Comparison of ENCODE assay signal across 10 cellular contexts in the genomic region with DNA sequence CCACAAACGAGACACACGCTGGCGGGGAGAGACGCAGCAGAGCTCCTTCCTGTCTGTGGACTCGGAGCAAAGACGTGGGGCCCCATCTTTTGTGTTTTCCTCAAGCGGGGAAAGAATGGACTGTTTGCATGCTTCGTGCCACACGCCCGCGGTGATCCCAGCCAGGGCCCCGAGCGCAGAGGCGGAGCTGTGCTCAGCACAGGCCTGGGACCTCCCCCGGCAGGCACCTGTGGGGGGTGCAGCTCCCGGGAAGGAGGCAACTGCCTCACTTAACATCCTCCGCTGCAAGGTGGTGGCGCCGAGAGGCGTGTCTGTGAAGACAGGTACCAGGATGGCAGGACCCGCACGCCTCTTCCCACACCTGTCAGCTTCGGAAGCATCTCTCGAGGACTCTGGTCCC. TPM values are rescaled to one million over a fixed set of nuclear protein-coding genes. Genes with fewer than 3 reads are reported as not detected.
DNase-seq lines count a peak whose midpoint lies in the region; ATAC-seq and TF ChIP-seq lines count a peak whose summit lies in the region.
"Had no signal": no experiment of that assay in that cellular context is flagged by ENCODE, and none has a peak within 500 bp of the region (broad histone marks: within the 10 kb centered on the region; RNA-seq: fewer than 3 reads in every experiment).

No MANE protein-coding gene starts in this region.

- H3K4me3 ChIP-seq in HEK293 (ENCODE audit: low read depth, low read length) = no peak overlapping the region
- no peak overlapping the region for H3K4me3 ChIP-seq in hepatocyte

- H3K27me3 Mint-ChIP-seq in activated CD8-positive, alpha-beta memory T cell treated with anti-CD3 and anti-CD28 coated beads, Interleukin-2, amount 10 ng/mL, durations not matched to agents 7 days and 5 days = peaks cover 18% of the 10 kb centered on the region

- CTCF ChIA-PET in HEK293 (lab: Yijun Ruan, JAX) = interaction anchor here (0.7 to 1.0 kb wide), 2 partner anchors 29 to 263 kb away, joined by 3 read pairs; no protein-coding TSS in a partner anchor
- CTCF ChIA-PET in activated CD8-positive, alpha-beta memory T cell treated with anti-CD3 and anti-CD28 coated beads, Interleukin-2, amount 10 ng/mL, durations not matched to agents 7 days and 5 days (lab: Charles Lee) = interaction anchor here (1.2 to 1.7 kb wide), 2 partner anchors 34 to 176 kb away, joined by 4 to 9 read pairs; no protein-coding TSS in a partner anchor

- H3K9me3 Mint-ChIP-seq in activated CD8-positive, alpha-beta memory T cell treated with anti-CD3 and anti-CD28 coated beads, Interleukin-2, amount 10 ng/mL, durations not matched to agents 7 days and 5 days (ENCODE audit: low read depth) = no peaks in the 10 kb centered on the region

- H3K79me2 ChIP-seq in hepatocyte = no peaks in the 10 kb centered on the region

- POLR2A ChIA-PET in HEK293 (lab: Yijun Ruan, JAX) = interaction anchor here (0.6 kb wide), 2 partner anchors 42 to 44 kb away, joined by 3 read pairs; no protein-coding TSS in a partner anchor

- ATAC-seq in activated CD8-positive, alpha-beta memory T cell treated with anti-CD3 and anti-CD28 coated beads, Interleukin-2, amount 10 ng/mL, durations not matched to agents 7 days and 5 days = peak; percentile 20
- ATAC-seq in HG03108 (IDR thresholded peaks at IDR 0.05; ENCODE audit: unreplicated experiment) = no peak
- no peak for ATAC-seq in GM21423 (IDR thresholded peaks at IDR 0.05; ENCODE audit: unreplicated experiment)

- no peaks in the 10 kb centered on the region for H3K9me3 ChIP-seq in HEK293 (ENCODE audit: control insufficient read depth, insufficient read depth, low read depth, low read length)
- H3K9me3 ChIP-seq in hepatocyte (ENCODE audit: low read depth) = no peaks in the 10 kb centered on the region

- peak overlapping the region; percentile 54 for H3K4me2 ChIP-seq in hepatocyte

- peaks cover 40% of the 10 kb centered on the region for H3K4me1 Mint-ChIP-seq in activated CD8-positive, alpha-beta memory T cell treated with anti-CD3 and anti-CD28 coated beads, Interleukin-2, amount 10 ng/mL, durations not matched to agents 7 days and 5 days

- H3K27ac ChIP-seq in HEK293 (ENCODE audit: extremely low read depth, low read depth, low read length) (no peak overlapping the region), hepatocyte (no peak overlapping the region)

- no peak for TF ChIP-seq CTCF in HEK293 (tag by site-specific recombination; IDR thresholded peaks at IDR 0.05)
- TF ChIP-seq CTCF in hepatocyte (IDR thresholded peaks at IDR 0.05; ENCODE audit: poor library complexity) = no peak

- 19% methylated on average over 24 of the region's 24 CpGs for WGBS in hepatocyte (ENCODE audit: low lambda C conversion rate, missing lambda C conversion rate)

- H3K36me3 ChIP-seq in HEK293 (ENCODE audit: control insufficient read depth in 2 of 2, insufficient read depth in 1 of 2, low read length in 2 of 2) (no peaks in the 10 kb centered on the region), hepatocyte (replicated peaks; ENCODE audit: insufficient read depth, low read depth) (no peaks in the 10 kb centered on the region)

- H3K36me3 Mint-ChIP-seq in activated CD8-positive, alpha-beta memory T cell treated with anti-CD3 and anti-CD28 coated beads, Interleukin-2, amount 10 ng/mL, durations not matched to agents 7 days and 5 days = peaks cover 2% of the 10 kb centered on the region

- no peaks in the 10 kb centered on the region for H3K9me2 ChIP-seq in hepatocyte (replicated peaks; ENCODE audit: insufficient read depth)

- no peaks in the 10 kb centered on the region for H3K27me3 ChIP-seq in hepatocyte

- H2AFZ ChIP-seq in hepatocyte = no peak overlapping the region

- no peaks in the 10 kb centered on the region for H4K20me1 ChIP-seq in hepatocyte (ENCODE audit: insufficient read depth, poor library complexity, severe bottlenecking)

- H3K4me1 ChIP-seq in HEK293 (ENCODE audit: control insufficient read depth, insufficient read depth, low read length) (no peaks in the 10 kb centered on the region), hepatocyte (ENCODE audit: insufficient read depth) (no peaks in the 10 kb centered on the region)

- peak; percentile 47 for DNase-seq in activated CD8-positive, alpha-beta memory T cell treated with anti-CD3 and anti-CD28 coated beads, Interleukin-2, amount 10 ng/mL, durations not matched to agents 7 days and 5 days
- peak; percentile 64 for DNase-seq in hepatocyte (ENCODE audit: low spot score)
- peak; percentile 50 for DNase-seq in stimulated activated CD4-positive, alpha-beta T cell treated with anti-CD3 and anti-CD28 coated beads, Interleukin-4, amount 100 ng/mL, for 24 hours
- no peak for DNase-seq in NCI-H1930 (lab: John Stamatoyannopoulos, UW)
- DNase-seq in SKM-1 (lab: John Stamatoyannopoulos, UW; ENCODE audit: unreplicated experiment) = no peak
- DNase-seq: dermis blood vessel endothelial cell, T1000 had no signal

- no peak overlapping the region for H3K4me3 Mint-ChIP-seq in activated CD8-positive, alpha-beta memory T cell treated with anti-CD3 and anti-CD28 coated beads, Interleukin-2, amount 10 ng/mL, durations not matched to agents 7 days and 5 days

- H3K27ac Mint-ChIP-seq in activated CD8-positive, alpha-beta memory T cell treated with anti-CD3 and anti-CD28 coated beads, Interleukin-2, amount 10 ng/mL, durations not matched to agents 7 days and 5 days = no peak overlapping the region

TF ChIP-seq in HEK293, 187 proteins besides CTCF, POLR2A, EP300 and RAD21:
- no peak for TF ChIP-seq KLF16 (tag by site-specific recombination; IDR thresholded peaks at IDR 0.05)
- peak; percentile 26; the same call in 1 of the 2 replicates for TF ChIP-seq ZIC2 (tag by site-specific recombination; IDR thresholded peaks at IDR 0.05)
- no peak for TF ChIP-seq ZNF394 (tag by site-specific recombination; IDR thresholded peaks at IDR 0.05; ENCODE audit: borderline replicate concordance)
- TF ChIP-seq EGR2 (tag by site-specific recombination; IDR thresholded peaks at IDR 0.05; ENCODE audit: low read depth) = peak; percentile 59; the same call in 1 of the 2 replicates
- 0 out of 2 replicates have a peak, but pooled peaks have one; percentile 17 for TF ChIP-seq SCRT2 (tag by site-specific recombination; IDR thresholded peaks at IDR 0.05)
- TF ChIP-seq ZFHX2 (tag by site-specific recombination; conservative IDR thresholded peaks at IDR 0.05) = peak; percentile 66

RNA-seq across cellular contexts. Expression of gene TRARG1, which starts 19.2 kb away (rescaled TPM):
- under 1 TPM; 0.12 to 0.35 TPM for total RNA-seq in activated CD8-positive, alpha-beta memory T cell treated with anti-CD3 and anti-CD28 coated beads, Interleukin-2, amount 10 ng/mL, durations not matched to agents 7 days and 5 days
- 0.08 TPM in 1 of 2 replicates, not detected in the other for total RNA-seq in hepatocyte
- not detected in 2 replicates for polyA plus RNA-seq in hepatocyte
- total RNA-seq: dermis blood vessel endothelial cell had no signal

RNA-seq across cellular contexts. Expression of gene BHLHA9, which starts 28.4 kb away (rescaled TPM):
- not detected for total RNA-seq in activated CD8-positive, alpha-beta memory T cell treated with anti-CD3 and anti-CD28 coated beads, Interleukin-2, amount 10 ng/mL, durations not matched to agents 7 days and 5 days
- total RNA-seq in hepatocyte = not detected in 2 replicates
- not detected in 2 replicates for polyA plus RNA-seq in hepatocyte
- total RNA-seq: dermis blood vessel endothelial cell had no signal

Comparison
In these comparisons a context has a peak if more than half of its experiments do, and no peak if none do; other contexts are left out.
1. DNase-seq: peak in activated CD8-positive, alpha-beta memory T cell treated with anti-CD3 and anti-CD28 coated beads, Interleukin-2, amount 10 ng/mL, durations not matched to agents 7 days and 5 days (single experiment), hepatocyte (single experiment) and stimulated activated CD4-positive, alpha-beta T cell treated with anti-CD3 and anti-CD28 coated beads, Interleukin-4, amount 100 ng/mL, for 24 hours (single experiment); none in NCI-H1930 (0 of 2) and SKM-1 (single experiment).